10 cellular contexts compared by ENCODE assay signal in genomic region chr7:130144632-130145171, GRCh38.
DNase-seq lines count a peak whose midpoint lies in the region; ATAC-seq, FAIRE-seq and TF ChIP-seq lines count a peak whose summit lies in the region.
"Had no signal": no experiment of that assay in that cellular context is flagged by ENCODE, and none has a peak within 500 bp of the region (broad histone marks: within the 10 kb centered on the region; RNA-seq: fewer than 3 reads in every experiment).

No MANE protein-coding gene starts in this region.

- no peaks in the 10 kb centered on the region for H3K9me3 ChIP-seq in breast epithelium

- ATAC-seq in GM21528 (IDR thresholded peaks at IDR 0.05; ENCODE audit: low FRiP score, unreplicated experiment) = no peak

- no peak for FAIRE-seq in HTR-8/SVneo (lab: Jason Lieb, UNC)

- DNase-seq in AG08395 (ENCODE audit: low spot score) (peak; percentile 60), HTR-8/SVneo (ENCODE audit: insufficient read length, low spot score) (peak; percentile 29), breast epithelium (ENCODE audit: low spot score in 2 of 2) (peak in 1 of 2 donors; percentile 63), mesenteric fat pad (ENCODE audit: low spot score) (peak; percentile 87), DMS53 (lab: John Stamatoyannopoulos, UW) (no peak), HuH-7 (ENCODE audit: low spot score) (no peak), NCI-H510A treated with DMSO at 0.1 percent for 48 hours (lab: John Stamatoyannopoulos, UW) (no peak)
- DNase-seq: dermis blood vessel endothelial cell, NCI-H524 had no signal

- H3K36me3 ChIP-seq in breast epithelium = no peaks in the 10 kb centered on the region

- TF ChIP-seq POLR2A in breast epithelium (IDR thresholded peaks at IDR 0.05) = no peak

- TF ChIP-seq CTCF in breast epithelium (IDR thresholded peaks at IDR 0.05) = no peak

- intact Hi-C loops in breast epithelium (cut with DNase I; ENCODE audit: low total_unique reads) = no loop called here

- peak overlapping the region; percentile 50 to 79 for H3K27ac ChIP-seq in breast epithelium

- no peak overlapping the region for H3K4me3 ChIP-seq in breast epithelium

- no peaks in the 10 kb centered on the region for H3K4me1 ChIP-seq in breast epithelium

- no peaks in the 10 kb centered on the region for H3K27me3 ChIP-seq in breast epithelium

Comparison
In these comparisons a context has a peak if more than half of its experiments do, and no peak if none do; other contexts are left out.
1. DNase-seq: peak in AG08395 (single experiment), HTR-8/SVneo (single experiment) and mesenteric fat pad (single experiment); none in DMS53 (single experiment), HuH-7 (single experiment) and NCI-H510A treated with DMSO at 0.1 percent for 48 hours (single experiment).